Comparison of ENCODE assay signal across 26 cellular contexts in genomic region chr9:2545881-2546490, GRCh38.
A peak's percentile ranks its signal among the peaks of the same experiment; 100 is the strongest.
DNase-seq lines count a peak whose midpoint lies in the region; ATAC-seq and TF ChIP-seq lines count a peak whose summit lies in the region.
"Had no signal": no experiment of that assay in that cellular context is flagged by ENCODE, and none has a peak within 500 bp of the region (broad histone marks: within the 10 kb centered on the region; RNA-seq: fewer than 3 reads in every experiment).

No MANE protein-coding gene starts in this region.

- no peak overlapping the region for H3K23ac ChIP-seq in neuronal stem cell (ENCODE audit: low read depth, low read length, poor library complexity)

- no peak overlapping the region for H3K9ac ChIP-seq in mammary epithelial cell (ENCODE audit: insufficient read depth, low read length)
- no peak overlapping the region for H3K9ac ChIP-seq in neuronal stem cell (ENCODE audit: low read depth, low read length, poor library complexity)
- H3K9ac ChIP-seq: BLaER1 treated with 17β-estradiol and CSF1 and Interleukin-3, amounts not matched to agents 10 nM and 100 nM had no signal

- dilution Hi-C loops in mammary epithelial cell (cut with HindIII; ENCODE audit: low sequenced_read_pairs): no loop called here

- POLR2A ChIA-PET in MCF 10A (lab: Yijun Ruan, JAX): interaction anchor here (0.7 to 1.2 kb wide), 2 partner anchors 14 to 221 kb away, joined by 3 to 4 read pairs; no protein-coding TSS in a partner anchor
- POLR2A ChIA-PET in CD4-positive, alpha-beta T cell (lab: Charles Lee): no interaction called here

- H2AK5ac ChIP-seq in neuronal stem cell (ENCODE audit: low read depth, low read length): no peak overlapping the region

- WGBS in mammary epithelial cell (ENCODE audit: low coverage, missing lambda C conversion rate): 77% methylated on average over 6 of the region's 6 CpGs
- no CpG with 5 or more reads among the region's 6 CpGs for WGBS in neuronal stem cell (ENCODE audit: extremely low coverage in 2 of 2, insufficient read length in 2 of 2, insufficient replicate concordance in 1 of 2), 2 donors

- H3K79me1 ChIP-seq in neuronal stem cell (ENCODE audit: low read depth, low read length): no peaks in the 10 kb centered on the region

- no peak overlapping the region for H3K18ac ChIP-seq in neuronal stem cell (ENCODE audit: low read length)

- CTCF ChIA-PET in mammary epithelial cell (lab: Charles Lee; ENCODE audit: low non-redundant PET) (no interaction called here), MCF 10A (lab: Yijun Ruan, JAX) (no interaction called here)
- CTCF ChIA-PET in CD4-positive, alpha-beta T cell (lab: Charles Lee): no interaction called here

- H4K91ac ChIP-seq in neuronal stem cell (ENCODE audit: low read depth, low read length, poor library complexity): no peak overlapping the region

- H3K4me2 ChIP-seq in mammary epithelial cell (ENCODE audit: insufficient read depth, low read depth, low read length) (no peak overlapping the region), neuronal stem cell (ENCODE audit: insufficient read depth, low read length, poor library complexity, severe bottlenecking) (no peak overlapping the region)
- H3K4me2 ChIP-seq: BLaER1 treated with 17β-estradiol and CSF1 and Interleukin-3, amounts not matched to agents 10 nM and 100 nM; PC-9 had no signal

- no peak overlapping the region for H3K4me3 Mint-ChIP-seq in MCF 10A (ENCODE audit: unreplicated experiment)
- H3K4me3 Mint-ChIP-seq in CD4-positive, alpha-beta T cell: no peak overlapping the region
- H3K4me3 Mint-ChIP-seq: CD8-positive, alpha-beta T cell had no signal

- no peaks in the 10 kb centered on the region for H3K36me3 ChIP-seq in mammary epithelial cell (ENCODE audit: insufficient read depth, low read length)
- no peaks in the 10 kb centered on the region for H3K36me3 ChIP-seq in neuronal stem cell (replicated peaks in 1 of 2; ENCODE audit: control insufficient read depth in 2 of 2, insufficient read depth in 2 of 2, low read length in 2 of 2)

- H2BK12ac ChIP-seq in neuronal stem cell (ENCODE audit: low read length): no peak overlapping the region

- BruUV-seq in mammary epithelial cell (replicated peaks; lab: Mats Ljungman, UMichigan) (no TSS peak), MCF 10A (replicated peaks; lab: Mats Ljungman, UMichigan) (no TSS peak)

- no peaks in the 10 kb centered on the region for H4K20me1 ChIP-seq in mammary epithelial cell (ENCODE audit: insufficient read depth, low read length)
- H4K20me1 ChIP-seq: BLaER1 treated with 17β-estradiol and CSF1 and Interleukin-3, amounts not matched to agents 10 nM and 100 nM had no signal

- no peak overlapping the region for H3K27ac Mint-ChIP-seq in MCF 10A (ENCODE audit: low read depth, unreplicated experiment)
- no peak overlapping the region for H3K27ac Mint-ChIP-seq in CD4-positive, alpha-beta T cell
- H3K27ac Mint-ChIP-seq: CD8-positive, alpha-beta T cell had no signal

- H2BK120ac ChIP-seq in neuronal stem cell (ENCODE audit: low read depth, low read length): no peak overlapping the region

- no peak overlapping the region for H2AFZ ChIP-seq in mammary epithelial cell (ENCODE audit: low read depth, low read length)
- H2AFZ ChIP-seq in neuronal stem cell (ENCODE audit: low read length): peak overlapping the region; percentile 14
- H2AFZ ChIP-seq: PC-9 had no signal

- TF ChIP-seq CTCF in mammary epithelial cell (conservative IDR thresholded peaks at IDR 0.05 in 1 of 2, IDR thresholded peaks at IDR 0.05 in 1 of 2; ENCODE audit: extremely low read depth in 1 of 2, insufficient read depth in 1 of 2, low read depth in 1 of 2, low read length in 2 of 2) (no peak), MCF 10A (IDR thresholded peaks at IDR 0.05; ENCODE audit: unreplicated experiment) (no peak), GM13976 (IDR thresholded peaks at IDR 0.05; ENCODE audit: borderline replicate concordance, control extremely low read depth, extremely low read depth, insufficient read depth, missing control alignments) (no peak)
- TF ChIP-seq CTCF in CD4-positive, alpha-beta T cell (IDR thresholded peaks at IDR 0.05): no peak

- H3K36me3 Mint-ChIP-seq in MCF 10A (ENCODE audit: insufficient read depth, unreplicated experiment): no peaks in the 10 kb centered on the region
- no peaks in the 10 kb centered on the region for H3K36me3 Mint-ChIP-seq in CD4-positive, alpha-beta T cell (ENCODE audit: low read depth)
- H3K36me3 Mint-ChIP-seq: CD8-positive, alpha-beta T cell had no signal

- H3K4me1 ChIP-seq in mammary epithelial cell (ENCODE audit: insufficient read depth, low read length) (no peaks in the 10 kb centered on the region), neuronal stem cell (ENCODE audit: control insufficient read depth in 2 of 2, insufficient read depth in 1 of 2, low read depth in 1 of 2, low read length in 2 of 2) (no peaks in the 10 kb centered on the region)
- H3K4me1 ChIP-seq: BLaER1 treated with 17β-estradiol and CSF1 and Interleukin-3, amounts not matched to agents 10 nM and 100 nM had no signal

- in situ Hi-C loops in mammary epithelial cell (cut with MboI; ENCODE audit: low sequenced_read_pairs in 2 of 2): no loop called here
- in situ Hi-C loops in GM13976 (cut with MboI; ENCODE audit: low sequenced_read_pairs, unreplicated experiment): no loop called here

- H3K4me3 ChIP-seq in mammary epithelial cell (replicated peaks in 1 of 3; ENCODE audit: insufficient read depth in 1 of 3, low read depth in 2 of 3, low read length in 3 of 3) (no peak overlapping the region), neuronal stem cell (ENCODE audit: low read length in 2 of 2) (no peak overlapping the region)
- H3K4me3 ChIP-seq: BLaER1 treated with 17β-estradiol and CSF1 and Interleukin-3, amounts not matched to agents 10 nM and 100 nM; PC-9 had no signal

- no peaks in the 10 kb centered on the region for H3K9me3 ChIP-seq in mammary epithelial cell (replicated peaks; ENCODE audit: insufficient read depth, low read length)
- peaks cover 0 to 10% of the 10 kb centered on the region in 2 donors for H3K9me3 ChIP-seq in neuronal stem cell (replicated peaks in 1 of 2; ENCODE audit: control insufficient read depth in 2 of 2, insufficient read depth in 1 of 2, low read depth in 1 of 2, low read length in 2 of 2)
- no peaks in the 10 kb centered on the region for H3K9me3 ChIP-seq in CD4-positive, alpha-beta T cell (ENCODE audit: control insufficient read depth, low read length)

- no peak overlapping the region for H3K14ac ChIP-seq in neuronal stem cell (ENCODE audit: low read length)

- no peaks in the 10 kb centered on the region for H3K4me1 Mint-ChIP-seq in MCF 10A (ENCODE audit: insufficient read depth, unreplicated experiment)
- H3K4me1 Mint-ChIP-seq in CD4-positive, alpha-beta T cell (ENCODE audit: low read depth): no peaks in the 10 kb centered on the region

- H4K8ac ChIP-seq in neuronal stem cell (ENCODE audit: low read depth, low read length): no peak overlapping the region

- DNase-seq in mammary epithelial cell (peak; percentile 12), MCF 10A (ENCODE audit: unreplicated experiment) (no peak), globus pallidus (ENCODE audit: low spot score) (peak; percentile 21), neuronal stem cell (ENCODE audit: low spot score) (no peak), GM13976 (ENCODE audit: low spot score) (no peak), activated gamma-delta T cell treated with Interleukin-2 at 50 U/mL for 16 hours (no peak), NCI-H2107 treated with DMSO at 0.1 percent for 48 hours (lab: John Stamatoyannopoulos, UW; ENCODE audit: unreplicated experiment) (no peak)
- no peak for DNase-seq in CD4-positive, alpha-beta T cell
- DNase-seq: ACHN; Calu3; CD8-positive, alpha-beta T cell; DMS153; GDM1; Karpas-422; MM.1S; NCI-H1048; NCI-H1417 treated with DMSO at 0.1 percent for 48 hours; NCI-H187 treated with DMSO at 0.1 percent for 48 hours; NCI-H2227 treated with DMSO at 0.1 percent for 48 hours; NCI-H510A; NCI-H748 treated with DMSO at 0.1 percent for 48 hours; PC-9; SHP77 treated with DMSO at 0.1 percent for 48 hours had no signal

- H2BK5ac ChIP-seq in neuronal stem cell (ENCODE audit: low read length): no peak overlapping the region

- no peak for ATAC-seq in CD4-positive, alpha-beta T cell (ENCODE audit: poor library complexity)
- ATAC-seq: CD8-positive, alpha-beta T cell had no signal

- no peaks in the 10 kb centered on the region for H3K9me3 Mint-ChIP-seq in MCF 10A (ENCODE audit: unreplicated experiment)
- H3K9me3 Mint-ChIP-seq in CD4-positive, alpha-beta T cell: peaks cover 3% of the 10 kb centered on the region
- H3K9me3 Mint-ChIP-seq: CD8-positive, alpha-beta T cell had no signal

- H3K4ac ChIP-seq in neuronal stem cell (ENCODE audit: low read length): no peak overlapping the region

- H3K79me2 ChIP-seq in mammary epithelial cell (ENCODE audit: insufficient read depth, low read length): no peaks in the 10 kb centered on the region

- H3K27me3 Mint-ChIP-seq in MCF 10A (ENCODE audit: insufficient read depth, unreplicated experiment): no peaks in the 10 kb centered on the region
- H3K27me3 Mint-ChIP-seq in CD4-positive, alpha-beta T cell: peaks cover 35% of the 10 kb centered on the region

- peaks cover 2% of the 10 kb centered on the region for H3K27me3 ChIP-seq in mammary epithelial cell (ENCODE audit: insufficient read depth, low read length)
- H3K27me3 ChIP-seq in neuronal stem cell (ENCODE audit: control insufficient read depth in 3 of 3, insufficient read depth in 3 of 3, low read depth in 1 of 3, low read length in 3 of 3): no peaks in the 10 kb centered on the region
- no peaks in the 10 kb centered on the region for H3K27me3 ChIP-seq in CD4-positive, alpha-beta T cell (ENCODE audit: control insufficient read depth, insufficient read depth, low read length)
- H3K27me3 ChIP-seq: BLaER1 treated with 17β-estradiol and CSF1 and Interleukin-3, amounts not matched to agents 10 nM and 100 nM had no signal

- no peak overlapping the region for H2BK15ac ChIP-seq in neuronal stem cell (ENCODE audit: low read length)

- intact Hi-C loops in mammary epithelial cell (cut with micrococcal nuclease) (no loop called here), MCF 10A (cut with micrococcal nuclease) (no loop called here)
- intact Hi-C loops in CD4-positive, alpha-beta T cell (cut with DNase I, micrococcal nuclease): no loop called here

- H3K27ac ChIP-seq in mammary epithelial cell (ENCODE audit: insufficient read depth, low read depth, low read length) (no peak overlapping the region), neuronal stem cell (replicated peaks; ENCODE audit: low read length) (no peak overlapping the region)
- H3K27ac ChIP-seq in CD4-positive, alpha-beta T cell (ENCODE audit: low read depth, low read length): no peak overlapping the region
- H3K27ac ChIP-seq: 22Rv1; BLaER1 treated with 17β-estradiol and CSF1 and Interleukin-3, amounts not matched to agents 10 nM and 100 nM; PC-9; RWPE1 had no signal

Comparison
In these comparisons a context has a peak if more than half of its experiments do, and no peak if none do; other contexts are left out.
1. DNase-seq: peak in mammary epithelial cell (single experiment) and globus pallidus (single experiment); none in MCF 10A (single experiment), neuronal stem cell (single experiment), GM13976 (single experiment), CD4-positive, alpha-beta T cell (0 of 10), activated gamma-delta T cell treated with Interleukin-2 at 50 U/mL for 16 hours (single experiment) and NCI-H2107 treated with DMSO at 0.1 percent for 48 hours (single experiment).